8 cellular contexts compared by ENCODE assay signal in the genomic region with DNA sequence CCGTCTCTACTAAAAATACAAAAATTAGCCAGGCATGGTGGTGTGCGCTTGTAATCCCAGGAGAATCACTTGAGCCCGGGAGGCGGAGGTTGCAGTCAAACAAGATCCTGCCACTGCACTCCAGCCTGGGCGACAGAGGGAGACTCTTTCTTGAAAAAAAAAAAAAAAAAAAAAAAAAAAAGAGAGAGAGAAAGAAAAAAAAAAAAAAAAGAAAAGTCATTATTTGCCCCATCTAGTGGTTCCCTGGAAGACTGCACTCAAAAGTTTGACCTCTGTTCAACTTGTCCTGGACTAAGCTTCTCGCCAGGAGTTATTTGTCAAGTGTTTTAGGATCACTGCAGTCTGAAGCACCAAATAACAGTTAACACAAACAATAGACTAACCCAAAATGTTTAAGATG. TPM values are rescaled to one million over a fixed set of nuclear protein-coding genes. Genes with fewer than 3 reads are reported as not detected.
DNase-seq lines count a peak whose midpoint lies in the region; ATAC-seq and TF ChIP-seq lines count a peak whose summit lies in the region.

No MANE protein-coding gene starts in this region.

- CTCF ChIA-PET in Caco-2 (lab: Charles Lee) (interaction anchor here (0.7 to 1.0 kb wide), 4 partner anchors 18 to 1362 kb away, joined by 3 to 4 read pairs (median 3); no protein-coding TSS in a partner anchor), HEK293T (lab: Yijun Ruan, JAX) (interaction anchor here (0.8 to 1.5 kb wide), 3 partner anchors 45 to 671 kb away, joined by 3 to 9 read pairs (median 3); a partner anchor contains a TSS), RWPE1 (lab: Yijun Ruan, JAX) (interaction anchor here (0.6 to 0.8 kb wide), 7 partner anchors 14 to 1353 kb away, joined by 3 to 8 read pairs (median 3); no protein-coding TSS in a partner anchor), Calu3 (lab: Charles Lee) (no interaction called here)

- no peak overlapping the region for H3K4me3 ChIP-seq in Caco-2 (ENCODE audit: low read depth, low read length)

- peak in 1 of 2 experiments; percentile 22 for DNase-seq in Caco-2
- DNase-seq in HEK293T (ENCODE audit: extremely low spot score) = peak; percentile 16
- DNase-seq in RWPE1 (ENCODE audit: low spot score) = peak; percentile 37
- peak; percentile 37 for DNase-seq in inferior parietal cortex (ENCODE audit: extremely low spot score)
- no peak for DNase-seq in activated effector memory CD4-positive, alpha-beta T cell treated with Interleukin-2 at 50 U/mL for 16 hours
- no peak for DNase-seq in Calu3

- H3K9me3 Mint-ChIP-seq in Caco-2 (ENCODE audit: unreplicated experiment) (no peaks in the 10 kb centered on the region), Calu3 (ENCODE audit: low read depth, unreplicated experiment) (no peaks in the 10 kb centered on the region)

- no peaks in the 10 kb centered on the region for H3K4me1 ChIP-seq in Caco-2

- no peak overlapping the region for H3K27ac Mint-ChIP-seq in Caco-2 (ENCODE audit: unreplicated experiment)
- no peak overlapping the region for H3K27ac Mint-ChIP-seq in Calu3 (ENCODE audit: unreplicated experiment)

- no peak for ATAC-seq in GM21423 (IDR thresholded peaks at IDR 0.05; ENCODE audit: unreplicated experiment)
- ATAC-seq in HG03108 (IDR thresholded peaks at IDR 0.05; ENCODE audit: unreplicated experiment) = no peak

- no peaks in the 10 kb centered on the region for H3K36me3 ChIP-seq in Caco-2 (ENCODE audit: control insufficient read depth, insufficient read depth, low read length)

- H3K27ac ChIP-seq in RWPE1 = no peak overlapping the region

- TF ChIP-seq CTCF in Caco-2 (IDR thresholded peaks at IDR 0.05; ENCODE audit: insufficient read depth in 1 of 2, low read depth in 1 of 2, low read length in 1 of 2, severe bottlenecking in 1 of 2, unreplicated experiment in 1 of 2) (peak; percentile 18 to 57), RWPE1 (conservative IDR thresholded peaks at IDR 0.05; ENCODE audit: low read depth) (peak; percentile 31), Calu3 (IDR thresholded peaks at IDR 0.05; ENCODE audit: unreplicated experiment) (no peak)

- no peaks in the 10 kb centered on the region for H3K4me1 Mint-ChIP-seq in Caco-2 (ENCODE audit: low read depth, unreplicated experiment)
- no peaks in the 10 kb centered on the region for H3K4me1 Mint-ChIP-seq in Calu3 (ENCODE audit: low read depth, unreplicated experiment)

- H3K27me3 ChIP-seq in Caco-2 (replicated peaks; ENCODE audit: control insufficient read depth, insufficient read depth, low read length) = no peaks in the 10 kb centered on the region

- intact Hi-C loops in Caco-2 (cut with micrococcal nuclease; ENCODE audit: unreplicated experiment) (loop anchor here (5.0 kb wide), 1 partner anchor 1362 kb away; no protein-coding TSS in a partner anchor), Calu3 (cut with micrococcal nuclease; ENCODE audit: unreplicated experiment) (no loop called here)

- H3K36me3 Mint-ChIP-seq in Caco-2 (ENCODE audit: insufficient read depth, unreplicated experiment) (no peaks in the 10 kb centered on the region), Calu3 (ENCODE audit: insufficient read depth, unreplicated experiment) (no peaks in the 10 kb centered on the region)

- BruUV-seq in Caco-2 (replicated peaks; lab: Mats Ljungman, UMichigan) (no TSS peak), Calu3 (replicated peaks; lab: Mats Ljungman, UMichigan) (no TSS peak)

- no peak overlapping the region for H3K4me3 Mint-ChIP-seq in Caco-2 (ENCODE audit: unreplicated experiment)
- no peak overlapping the region for H3K4me3 Mint-ChIP-seq in Calu3 (ENCODE audit: low read depth, unreplicated experiment)

- POLR2A ChIA-PET in Caco-2 (lab: Charles Lee) = no interaction called here
- POLR2A ChIA-PET in HEK293T (lab: Yijun Ruan, JAX) = interaction anchor here (0.7 kb wide), 1 partner anchor 46 kb away, joined by 4 read pairs; a partner anchor contains a TSS
- POLR2A ChIA-PET in RWPE1 (lab: Yijun Ruan, JAX; ENCODE audit: low non-redundant PET) = no interaction called here

- no peaks in the 10 kb centered on the region for H3K9me3 ChIP-seq in Caco-2

- H3K27me3 Mint-ChIP-seq in Caco-2 (ENCODE audit: insufficient read depth, unreplicated experiment) (no peaks in the 10 kb centered on the region), Calu3 (ENCODE audit: unreplicated experiment) (no peaks in the 10 kb centered on the region)

TF ChIP-seq in HEK293T, 16 proteins besides CTCF, POLR2A, EP300 and RAD21:
- TF ChIP-seq L3MBTL2 (conservative IDR thresholded peaks at IDR 0.05) = no peak
- TF ChIP-seq ZNF384 (IDR thresholded peaks at IDR 0.05) = peak; percentile 92

RNA-seq across cellular contexts. Expression of a gene that starts 45.3 kb away (rescaled TPM):
- not detected in 2 replicates for total RNA-seq in Caco-2 (2022)
- not detected in 2 replicates for total RNA-seq in Calu3 (2022)

Comparison
In these comparisons a context has a peak if more than half of its experiments do, and no peak if none do; other contexts are left out.
1. DNase-seq: peak in HEK293T (single experiment), RWPE1 (single experiment) and inferior parietal cortex (single experiment); none in activated effector memory CD4-positive, alpha-beta T cell treated with Interleukin-2 at 50 U/mL for 16 hours (single experiment) and Calu3 (single experiment).